21 cellular contexts compared by ENCODE assay signal in genomic region chr1:231561663-231562383, GRCh38. TPM values are rescaled to one million over a fixed set of nuclear protein-coding genes. Genes with fewer than 3 reads are reported as not detected.
DNase-seq lines count a peak whose midpoint lies in the region; ATAC-seq, FAIRE-seq and TF ChIP-seq lines count a peak whose summit lies in the region.
"Had no signal": no experiment of that assay in that cellular context is flagged by ENCODE, and none has a peak within 500 bp of the region (broad histone marks: within the 10 kb centered on the region; RNA-seq: fewer than 3 reads in every experiment).

No MANE protein-coding gene starts in this region.

- H3K27ac Mint-ChIP-seq in WTC11, result no peak overlapping the region
- H3K27ac Mint-ChIP-seq: CD8-positive, alpha-beta T cell; GM23338; HFFc6 had no signal

- no peak overlapping the region for H3K4me3 ChIP-seq in neutrophil (ENCODE audit: low read depth in 1 of 2, low read length in 1 of 2)
- H3K4me3 ChIP-seq: BLaER1, GM23338 had no signal

- peaks cover 23% of the 10 kb centered on the region for H3K36me3 Mint-ChIP-seq in WTC11

- H3K9me3 ChIP-seq in neutrophil, result no peaks in the 10 kb centered on the region

- no peak overlapping the region for H3K4me3 Mint-ChIP-seq in WTC11
- H3K4me3 Mint-ChIP-seq: CD8-positive, alpha-beta T cell; GM23338; HFFc6 had no signal

- ATAC-seq in WTC11, result no peak
- ATAC-seq: CD8-positive, alpha-beta T cell; GM23338; HCT116 had no signal

- H3K27ac ChIP-seq in neutrophil, result peak overlapping the region; percentile 68
- H3K27ac ChIP-seq: 22Rv1, BLaER1 had no signal

- FAIRE-seq in A204.1 (lab: Jason Lieb, UNC) (peak; percentile 98), islet of Langerhans (lab: Jason Lieb, UNC) (peak; percentile 93)
- FAIRE-seq: GM12891, H54 had no signal

- POLR2A ChIA-PET in WTC11 (lab: Charles Lee), result no interaction called here

- no peak for TF ChIP-seq CTCF in WTC11 (IDR thresholded peaks at IDR 0.05)
- no peak for TF ChIP-seq CTCF in neutrophil (IDR thresholded peaks at IDR 0.05)

- H3K4me1 ChIP-seq in neutrophil (ENCODE audit: control insufficient read depth in 1 of 2, insufficient read depth in 1 of 2, low read depth in 1 of 2, low read length in 1 of 2), result peaks cover 25 to 26% of the 10 kb centered on the region in 2 experiments
- H3K4me1 ChIP-seq: BLaER1 had no signal

- peaks cover 3% of the 10 kb centered on the region for H3K4me1 Mint-ChIP-seq in WTC11

- CTCF ChIA-PET in WTC11 (lab: Charles Lee), result no interaction called here

- no peak for DNase-seq in WTC11 (ENCODE audit: low spot score)
- no peak for DNase-seq in NCI-H1417 (lab: John Stamatoyannopoulos, UW)
- DNase-seq in hippocampal formation (lab: John Stamatoyannopoulos, UW), result no peak
- no peak for DNase-seq in occipital lobe (lab: John Stamatoyannopoulos, UW)
- no peak for DNase-seq in SIG-M5 (lab: John Stamatoyannopoulos, UW)
- DNase-seq: CD8-positive, alpha-beta T cell; COR-L47; DMS 273 treated with DMSO at 0.1 percent for 48 hours; DMS53; DND-41; EL; HFFc6 had no signal

- no peaks in the 10 kb centered on the region for H3K27me3 ChIP-seq in neutrophil
- H3K27me3 ChIP-seq: BLaER1 had no signal

- no peaks in the 10 kb centered on the region for H3K27me3 Mint-ChIP-seq in WTC11 (ENCODE audit: low read depth)

- H3K9me3 Mint-ChIP-seq in WTC11, result no peaks in the 10 kb centered on the region
- H3K9me3 Mint-ChIP-seq: CD8-positive, alpha-beta T cell; GM23338; HFFc6 had no signal

- H3K36me3 ChIP-seq in neutrophil, result peaks cover 13% of the 10 kb centered on the region

TF ChIP-seq in WTC11, 78 proteins besides CTCF, POLR2A, EP300 and RAD21:
- TF ChIP-seq NR2C2 (CRISPR knock-in tag; IDR thresholded peaks at IDR 0.05) (no peak), HMGA2 (CRISPR knock-in tag; IDR thresholded peaks at IDR 0.05) (peak; percentile 98)

RNA-seq across cellular contexts. Expression of gene TSNAX, which starts 33.4 kb away (rescaled TPM):
- total RNA-seq in WTC11 (2021) (36.8 to 38.0 TPM (median 36.8 TPM) in 3 replicates), occipital lobe (63.8 TPM)
